ENCODE assay signal across 1 cellular context in the genomic region with DNA sequence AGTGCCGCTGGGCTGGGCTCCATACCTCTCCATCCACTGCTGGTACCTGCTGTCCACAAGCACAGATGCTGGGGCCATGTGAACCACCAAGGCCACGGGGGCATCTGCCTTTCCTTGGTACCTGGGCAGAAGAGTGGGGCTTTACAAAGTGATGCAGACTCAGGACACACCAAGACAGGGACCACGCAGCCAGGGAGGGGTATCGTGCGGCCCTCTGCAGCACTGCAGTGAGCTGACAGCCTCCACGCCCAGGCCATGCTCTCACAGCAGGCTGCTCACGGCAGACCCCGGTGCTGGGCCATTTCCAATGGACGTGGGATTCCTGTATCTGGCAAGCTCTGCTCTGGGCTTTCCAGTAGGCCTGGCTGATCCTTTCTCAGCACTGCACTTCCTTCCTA.
TF ChIP-seq lines count a peak whose summit lies in the region.

No MANE protein-coding gene starts in this region.

TF ChIP-seq in SK-N-SH, 30 proteins besides CTCF, POLR2A, EP300 and RAD21 (continued from another document):
- TF ChIP-seq, protein P1, sequence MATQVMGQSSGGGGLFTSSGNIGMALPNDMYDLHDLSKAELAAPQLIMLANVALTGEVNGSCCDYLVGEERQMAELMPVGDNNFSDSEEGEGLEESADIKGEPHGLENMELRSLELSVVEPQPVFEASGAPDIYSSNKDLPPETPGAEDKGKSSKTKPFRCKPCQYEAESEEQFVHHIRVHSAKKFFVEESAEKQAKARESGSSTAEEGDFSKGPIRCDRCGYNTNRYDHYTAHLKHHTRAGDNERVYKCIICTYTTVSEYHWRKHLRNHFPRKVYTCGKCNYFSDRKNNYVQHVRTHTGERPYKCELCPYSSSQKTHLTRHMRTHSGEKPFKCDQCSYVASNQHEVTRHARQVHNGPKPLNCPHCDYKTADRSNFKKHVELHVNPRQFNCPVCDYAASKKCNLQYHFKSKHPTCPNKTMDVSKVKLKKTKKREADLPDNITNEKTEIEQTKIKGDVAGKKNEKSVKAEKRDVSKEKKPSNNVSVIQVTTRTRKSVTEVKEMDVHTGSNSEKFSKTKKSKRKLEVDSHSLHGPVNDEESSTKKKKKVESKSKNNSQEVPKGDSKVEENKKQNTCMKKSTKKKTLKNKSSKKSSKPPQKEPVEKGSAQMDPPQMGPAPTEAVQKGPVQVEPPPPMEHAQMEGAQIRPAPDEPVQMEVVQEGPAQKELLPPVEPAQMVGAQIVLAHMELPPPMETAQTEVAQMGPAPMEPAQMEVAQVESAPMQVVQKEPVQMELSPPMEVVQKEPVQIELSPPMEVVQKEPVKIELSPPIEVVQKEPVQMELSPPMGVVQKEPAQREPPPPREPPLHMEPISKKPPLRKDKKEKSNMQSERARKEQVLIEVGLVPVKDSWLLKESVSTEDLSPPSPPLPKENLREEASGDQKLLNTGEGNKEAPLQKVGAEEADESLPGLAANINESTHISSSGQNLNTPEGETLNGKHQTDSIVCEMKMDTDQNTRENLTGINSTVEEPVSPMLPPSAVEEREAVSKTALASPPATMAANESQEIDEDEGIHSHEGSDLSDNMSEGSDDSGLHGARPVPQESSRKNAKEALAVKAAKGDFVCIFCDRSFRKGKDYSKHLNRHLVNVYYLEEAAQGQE (IDR thresholded peaks at IDR 0.05; ENCODE audit: low read depth, low read length), result no peak
- TF ChIP-seq SMC3 (IDR thresholded peaks at IDR 0.05; ENCODE audit: low read depth, low read length), result no peak
- TF ChIP-seq FOXM1 (IDR thresholded peaks at IDR 0.05; ENCODE audit: low read depth), result no peak
- TF ChIP-seq, protein P2, sequence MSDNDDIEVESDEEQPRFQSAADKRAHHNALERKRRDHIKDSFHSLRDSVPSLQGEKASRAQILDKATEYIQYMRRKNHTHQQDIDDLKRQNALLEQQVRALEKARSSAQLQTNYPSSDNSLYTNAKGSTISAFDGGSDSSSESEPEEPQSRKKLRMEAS (IDR thresholded peaks at IDR 0.05; ENCODE audit: low read depth), result no peak
- TF ChIP-seq, protein P3, sequence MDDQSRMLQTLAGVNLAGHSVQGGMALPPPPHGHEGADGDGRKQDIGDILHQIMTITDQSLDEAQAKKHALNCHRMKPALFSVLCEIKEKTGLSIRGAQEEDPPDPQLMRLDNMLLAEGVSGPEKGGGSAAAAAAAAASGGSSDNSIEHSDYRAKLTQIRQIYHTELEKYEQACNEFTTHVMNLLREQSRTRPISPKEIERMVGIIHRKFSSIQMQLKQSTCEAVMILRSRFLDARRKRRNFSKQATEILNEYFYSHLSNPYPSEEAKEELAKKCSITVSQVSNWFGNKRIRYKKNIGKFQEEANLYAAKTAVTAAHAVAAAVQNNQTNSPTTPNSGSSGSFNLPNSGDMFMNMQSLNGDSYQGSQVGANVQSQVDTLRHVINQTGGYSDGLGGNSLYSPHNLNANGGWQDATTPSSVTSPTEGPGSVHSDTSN (IDR thresholded peaks at IDR 0.05), result no peak
- no peak for TF ChIP-seq NRF1 (IDR thresholded peaks at IDR 0.05; ENCODE audit: low read depth, low read length)
- no peak for TF ChIP-seq TAF1 (IDR thresholded peaks at IDR 0.05; ENCODE audit: borderline replicate concordance, low read depth, low read length)
